Comparison of ENCODE assay signal across 8 cellular contexts in the genomic region with DNA sequence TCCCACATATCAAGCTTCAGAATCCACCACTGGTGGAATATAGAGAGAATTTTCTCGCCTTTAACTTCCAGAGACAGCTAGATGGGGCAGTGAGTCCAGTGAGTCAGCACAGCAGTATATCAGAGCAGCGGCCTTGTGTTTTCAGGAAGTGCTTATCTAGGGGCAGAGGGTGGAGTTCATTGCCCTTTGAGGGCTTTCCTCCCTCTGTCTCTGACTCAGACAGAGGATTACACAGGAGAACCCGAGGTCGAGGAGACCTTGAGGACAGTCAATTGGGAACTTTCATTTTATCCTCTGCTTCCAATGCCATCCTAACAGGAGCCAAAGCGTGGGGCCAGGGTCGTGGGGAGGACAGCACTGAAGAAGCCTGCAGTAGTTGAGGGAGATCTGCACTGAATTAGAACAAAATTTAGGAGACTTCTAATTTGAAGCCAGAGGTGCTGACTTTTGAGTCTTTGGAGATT.
DNase-seq lines count a peak whose midpoint lies in the region; ATAC-seq and TF ChIP-seq lines count a peak whose summit lies in the region.

No MANE protein-coding gene starts in this region.

- H3K27ac ChIP-seq in lower lobe of right lung: peak overlapping the region; percentile 54

- no peak for TF ChIP-seq CTCF in lower lobe of right lung (IDR thresholded peaks at IDR 0.05)

- H3K4me3 ChIP-seq in lower lobe of right lung: no peak overlapping the region

- no peaks in the 10 kb centered on the region for H3K9me3 ChIP-seq in lower lobe of right lung

- peaks cover 42% of the 10 kb centered on the region for H3K4me1 Mint-ChIP-seq in activated naive CD8-positive, alpha-beta T cell treated with anti-CD3 and anti-CD28 coated beads for 36 hours

- peaks cover 10% of the 10 kb centered on the region for H3K4me1 ChIP-seq in lower lobe of right lung

- H3K27me3 Mint-ChIP-seq in activated naive CD8-positive, alpha-beta T cell treated with anti-CD3 and anti-CD28 coated beads for 36 hours: no peaks in the 10 kb centered on the region

- H3K27me3 ChIP-seq in lower lobe of right lung (ENCODE audit: low read depth): no peaks in the 10 kb centered on the region

- H3K4me3 Mint-ChIP-seq in activated naive CD8-positive, alpha-beta T cell treated with anti-CD3 and anti-CD28 coated beads for 36 hours: no peak overlapping the region

- peaks cover 2% of the 10 kb centered on the region for H3K9me3 Mint-ChIP-seq in activated naive CD8-positive, alpha-beta T cell treated with anti-CD3 and anti-CD28 coated beads for 36 hours

- no peaks in the 10 kb centered on the region for H3K36me3 ChIP-seq in lower lobe of right lung

- H3K36me3 Mint-ChIP-seq in activated naive CD8-positive, alpha-beta T cell treated with anti-CD3 and anti-CD28 coated beads for 36 hours: peaks cover 2% of the 10 kb centered on the region

- intact Hi-C loops in lower lobe of right lung (cut with DNase I): no loop called here

- peak; percentile 66 for ATAC-seq in GM21825 (IDR thresholded peaks at IDR 0.05; ENCODE audit: unreplicated experiment)
- peak; percentile 90 to 92 for ATAC-seq in lower lobe of right lung

- DNase-seq in CD1c-positive myeloid dendritic cell (ENCODE audit: extremely low spot score): peak; percentile 77
- DNase-seq in NCI-H226: peak; percentile 42
- peak; percentile 18 for DNase-seq in activated naive CD8-positive, alpha-beta T cell treated with anti-CD3 and anti-CD28 coated beads for 36 hours
- DNase-seq in lower lobe of right lung: no peak
- no peak for DNase-seq in stimulated activated naive CD4-positive, alpha-beta T cell (lab: John Stamatoyannopoulos, UW)
- DNase-seq in NCI-H526 treated with DMSO at 0.1 percent for 48 hours (lab: John Stamatoyannopoulos, UW): no peak
- DNase-seq in SHP77 (lab: John Stamatoyannopoulos, UW): no peak

- H3K27ac Mint-ChIP-seq in activated naive CD8-positive, alpha-beta T cell treated with anti-CD3 and anti-CD28 coated beads for 36 hours: peak overlapping the region; percentile 16

Comparison
In these comparisons a context has a peak if more than half of its experiments do, and no peak if none do; other contexts are left out.
1. DNase-seq: peak in CD1c-positive myeloid dendritic cell (single experiment), NCI-H226 (single experiment) and activated naive CD8-positive, alpha-beta T cell treated with anti-CD3 and anti-CD28 coated beads for 36 hours (single experiment); none in lower lobe of right lung (single experiment), stimulated activated naive CD4-positive, alpha-beta T cell (0 of 6), NCI-H526 treated with DMSO at 0.1 percent for 48 hours (single experiment) and SHP77 (0 of 2).